Comparison of ENCODE assay signal across 1 cellular context in the genomic region with DNA sequence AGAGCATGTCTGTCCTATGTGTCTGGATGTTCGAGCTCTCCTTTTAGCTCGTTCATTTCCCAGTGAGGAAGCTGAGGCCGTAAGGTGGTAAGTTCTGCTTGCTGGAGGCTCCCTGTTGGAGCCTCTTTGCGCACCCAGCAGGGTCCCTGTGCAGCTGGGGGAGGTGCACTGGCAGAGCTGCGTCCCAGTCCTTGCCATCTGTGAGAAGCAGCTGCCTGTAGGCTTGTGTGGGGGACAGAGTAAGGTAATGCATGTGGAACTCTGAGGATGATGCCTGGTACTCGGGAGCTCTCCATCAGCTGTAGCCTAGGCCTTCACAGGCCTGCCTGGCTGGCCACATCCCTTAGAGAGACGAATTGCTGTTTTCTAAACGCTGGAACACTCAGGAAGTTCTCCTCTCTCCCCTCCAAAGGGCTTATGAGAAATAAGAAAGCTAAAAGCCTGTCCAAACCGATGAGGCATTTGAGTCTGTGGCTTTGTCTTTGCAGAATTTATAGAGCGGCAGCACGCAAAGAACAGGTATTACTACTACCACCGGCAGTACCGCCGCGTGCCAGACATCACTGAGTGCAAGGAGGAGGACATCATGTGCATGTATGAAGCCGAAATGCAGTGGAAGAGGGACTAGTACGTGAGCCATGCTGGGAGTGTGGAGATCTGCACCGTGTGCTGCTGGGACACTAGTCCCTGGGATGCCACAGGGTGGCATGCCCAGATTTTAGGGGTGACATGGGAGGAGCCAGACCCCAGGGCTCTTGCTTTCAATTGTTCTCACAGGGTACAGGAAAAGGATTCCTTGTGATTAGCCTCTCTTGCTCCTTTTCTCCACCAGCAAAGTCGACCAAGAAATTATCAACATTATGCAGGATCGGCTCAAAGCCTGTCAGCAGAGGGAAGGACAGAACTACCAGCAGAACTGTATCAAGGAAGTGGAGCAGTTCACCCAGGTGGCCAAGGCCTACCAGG.
TF ChIP-seq lines count a peak whose summit lies in the region.

No MANE protein-coding gene starts in this region.

TF ChIP-seq in WTC11, 78 proteins besides CTCF, POLR2A, EP300 and RAD21 (continued from another document):
- TF ChIP-seq, protein P1, sequence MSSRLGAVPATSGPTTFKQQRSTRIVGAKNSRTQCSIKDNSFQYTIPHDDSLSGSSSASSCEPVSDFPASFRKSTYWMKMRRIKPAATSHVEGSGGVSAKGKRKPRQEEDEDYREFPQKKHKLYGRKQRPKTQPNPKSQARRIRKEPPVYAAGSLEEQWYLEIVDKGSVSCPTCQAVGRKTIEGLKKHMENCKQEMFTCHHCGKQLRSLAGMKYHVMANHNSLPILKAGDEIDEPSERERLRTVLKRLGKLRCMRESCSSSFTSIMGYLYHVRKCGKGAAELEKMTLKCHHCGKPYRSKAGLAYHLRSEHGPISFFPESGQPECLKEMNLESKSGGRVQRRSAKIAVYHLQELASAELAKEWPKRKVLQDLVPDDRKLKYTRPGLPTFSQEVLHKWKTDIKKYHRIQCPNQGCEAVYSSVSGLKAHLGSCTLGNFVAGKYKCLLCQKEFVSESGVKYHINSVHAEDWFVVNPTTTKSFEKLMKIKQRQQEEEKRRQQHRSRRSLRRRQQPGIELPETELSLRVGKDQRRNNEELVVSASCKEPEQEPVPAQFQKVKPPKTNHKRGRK (CRISPR knock-in tag; IDR thresholded peaks at IDR 0.05; ENCODE audit: borderline replicate concordance): no peak
- TF ChIP-seq, protein P2, sequence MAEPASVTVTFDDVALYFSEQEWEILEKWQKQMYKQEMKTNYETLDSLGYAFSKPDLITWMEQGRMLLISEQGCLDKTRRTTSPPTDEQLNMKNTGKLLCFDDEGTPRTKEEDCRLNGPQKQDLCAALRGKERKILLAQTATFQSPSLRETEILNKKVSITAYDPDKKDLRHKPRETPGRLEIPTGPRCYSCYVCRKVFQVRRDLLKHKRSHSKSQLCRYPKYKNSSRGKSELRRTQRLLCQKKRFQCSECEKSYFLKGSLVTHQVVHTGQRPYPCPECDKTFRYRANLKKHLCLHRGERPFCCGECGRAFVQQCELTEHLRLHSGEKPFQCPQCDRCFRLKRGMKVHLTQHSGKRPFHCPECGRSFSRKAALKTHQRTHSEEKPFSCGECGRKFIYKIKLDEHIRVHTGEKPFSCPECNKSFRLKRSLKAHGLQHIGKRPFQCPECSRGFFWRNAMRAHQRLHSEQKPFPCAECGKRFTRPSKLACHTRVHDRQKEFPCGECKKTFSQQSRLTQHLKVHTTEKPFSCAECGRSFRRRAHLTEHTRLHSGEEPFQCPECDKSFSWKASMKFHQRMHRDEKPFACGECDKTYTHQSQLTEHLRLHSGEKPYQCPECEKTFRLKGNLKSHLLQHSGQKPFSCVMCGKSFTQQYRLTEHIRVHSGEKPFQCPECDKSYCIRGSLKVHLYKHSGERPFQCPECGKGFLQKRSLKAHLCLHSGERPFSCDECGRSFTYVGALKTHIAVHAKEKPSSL (CRISPR knock-in tag; conservative IDR thresholded peaks at IDR 0.05): peak; percentile 90
